Comparison of ENCODE assay signal across 25 cellular contexts in the genomic region with DNA sequence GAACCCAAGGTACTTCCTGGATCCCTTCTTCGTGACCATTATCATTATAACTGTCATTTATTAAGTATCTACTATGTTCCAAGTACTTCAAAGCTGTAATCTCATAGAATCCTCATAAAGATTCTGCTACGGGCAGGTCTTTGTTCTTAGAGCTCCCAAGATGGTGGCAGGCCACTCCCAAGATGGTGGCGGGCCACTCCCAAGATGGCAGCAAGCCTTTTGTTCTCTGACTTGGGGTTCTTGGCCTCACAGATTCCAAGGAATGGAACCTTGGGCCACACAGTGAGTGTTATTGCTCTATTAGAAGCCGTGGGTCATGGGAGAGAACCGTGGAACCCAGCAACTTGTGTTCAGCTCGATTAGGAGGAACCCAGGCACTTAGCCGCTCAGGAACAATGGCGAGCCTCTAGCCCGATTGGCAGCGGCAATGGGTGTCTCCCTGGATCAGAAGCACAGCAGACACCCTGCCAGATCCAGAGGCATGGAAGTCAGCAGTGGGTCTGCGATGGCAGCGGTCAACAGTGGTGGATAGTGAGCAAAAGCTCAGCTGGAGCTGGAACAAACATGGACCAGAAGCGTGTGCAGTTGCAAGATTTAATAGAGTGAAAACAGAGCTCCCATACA.
A peak's percentile ranks its signal among the peaks of the same experiment; 100 is the strongest.
DNase-seq lines count a peak whose midpoint lies in the region; ATAC-seq, FAIRE-seq and TF ChIP-seq lines count a peak whose summit lies in the region.
"Had no signal": no experiment of that assay in that cellular context is flagged by ENCODE, and none has a peak within 500 bp of the region (broad histone marks: within the 10 kb centered on the region; RNA-seq: fewer than 3 reads in every experiment).

No MANE protein-coding gene starts in this region.

- POLR2A ChIA-PET in K562 (lab: Yijun Ruan, JAX), result interaction anchor here (0.6 to 1.7 kb wide), 4 partner anchors 8 to 309 kb away, joined by 3 to 8 read pairs (median 3); no protein-coding TSS in a partner anchor

- H3K36me3 ChIP-seq in K562 (ENCODE audit: control insufficient read depth, insufficient read depth, low read length) (no peaks in the 10 kb centered on the region), trophoblast cell (ENCODE audit: control insufficient read depth in 1 of 2, insufficient read depth in 2 of 2, low read length in 2 of 2) (no peaks in the 10 kb centered on the region)
- H3K36me3 ChIP-seq: MG63 had no signal

- H3K4me3 Mint-ChIP-seq in mesothelial cell of epicardium, result no peak overlapping the region
- H3K4me3 Mint-ChIP-seq in stimulated activated naive CD8-positive, alpha-beta T cell treated with anti-CD3 and anti-CD28 coated beads, Interleukin-15, amount 100 ng/mL, for 72 hours, result no peak overlapping the region
- H3K4me3 Mint-ChIP-seq: CD8-positive, alpha-beta memory T cell had no signal

- H3K9me3 Mint-ChIP-seq in mesothelial cell of epicardium, result no peaks in the 10 kb centered on the region
- H3K9me3 Mint-ChIP-seq in stimulated activated naive CD8-positive, alpha-beta T cell treated with anti-CD3 and anti-CD28 coated beads, Interleukin-15, amount 100 ng/mL, for 72 hours, result peaks cover 4 to 7% of the 10 kb centered on the region in 2 donors
- H3K9me3 Mint-ChIP-seq: CD8-positive, alpha-beta memory T cell had no signal

- peak overlapping the region; percentile 9 for H3K27ac Mint-ChIP-seq in mesothelial cell of epicardium
- no peak overlapping the region for H3K27ac Mint-ChIP-seq in stimulated activated naive CD8-positive, alpha-beta T cell treated with anti-CD3 and anti-CD28 coated beads, Interleukin-15, amount 100 ng/mL, for 72 hours

- 91% methylated on average over 12 of the region's 13 CpGs for whole genome bisulfite sequencing in K562 (ENCODE audit: insufficient coverage, low coverage, missing lambda C conversion rate)
- WGBS in trophoblast cell (ENCODE audit: extremely low coverage, insufficient coverage, insufficient read length), result no CpG with 5 or more reads among the region's 13 CpGs

- H2AK5ac ChIP-seq in trophoblast cell (ENCODE audit: low read length), result peak overlapping the region; percentile 80

- peak overlapping the region; percentile 39 for H3K18ac ChIP-seq in trophoblast cell (ENCODE audit: low read length)

- H3K27ac ChIP-seq in K562 (ENCODE audit: extremely low read depth, low read depth, low read length) (no peak overlapping the region), trophoblast cell (ENCODE audit: low read depth, low read length) (peak overlapping the region; percentile 27)
- H3K27ac ChIP-seq: A549 had no signal

- H3K4ac ChIP-seq in trophoblast cell (ENCODE audit: low read depth, low read length), result peak overlapping the region; percentile 13

- TF ChIP-seq RAD21 in K562 (CRISPR knock-in tag; conservative IDR thresholded peaks at IDR 0.05 in 1 of 2, IDR thresholded peaks at IDR 0.05 in 1 of 2), result no peak

- no peak for ATAC-seq in K562
- ATAC-seq in HG03378 (IDR thresholded peaks at IDR 0.05; ENCODE audit: unreplicated experiment), result no peak
- no peak for ATAC-seq in HG02588 (IDR thresholded peaks at IDR 0.05; ENCODE audit: unreplicated experiment)
- no peak for ATAC-seq in stimulated activated naive CD8-positive, alpha-beta T cell treated with anti-CD3 and anti-CD28 coated beads, Interleukin-15, amount 100 ng/mL, for 72 hours
- no peak for ATAC-seq in HG03457 (IDR thresholded peaks at IDR 0.05; ENCODE audit: unreplicated experiment)
- ATAC-seq: A549 had no signal

- in situ Hi-C loops in K562 (cut with MboI), result no loop called here

- peaks cover 8% of the 10 kb centered on the region for H3K79me1 ChIP-seq in trophoblast cell (ENCODE audit: low read length)

- H3K36me3 Mint-ChIP-seq in mesothelial cell of epicardium, result no peaks in the 10 kb centered on the region
- H3K36me3 Mint-ChIP-seq: CD8-positive, alpha-beta memory T cell had no signal

- H4K91ac ChIP-seq in trophoblast cell (ENCODE audit: low read depth, low read length), result peak overlapping the region; percentile 84

- CTCF ChIA-PET in K562 (lab: Yijun Ruan, JAX; ENCODE audit: low intra/inter-chr PET ratio), result no interaction called here

- H2BK12ac ChIP-seq in trophoblast cell (ENCODE audit: low read length), result peak overlapping the region; percentile 94

- H3K27me3 ChIP-seq in K562 (ENCODE audit: control insufficient read depth in 2 of 2, insufficient read depth in 2 of 2, low read length in 2 of 2) (no peaks in the 10 kb centered on the region), trophoblast cell (ENCODE audit: insufficient read depth, low read length) (no peaks in the 10 kb centered on the region)
- H3K27me3 ChIP-seq: MG63 had no signal

- DNase-seq in GM12891 (ENCODE audit: insufficient read length, low spot score) (no peak), K562 (ENCODE audit: extremely low read depth in 1 of 4, low spot score in 3 of 4) (no peak), mesothelial cell of epicardium (ENCODE audit: low spot score in 2 of 2, unreplicated experiment in 2 of 2) (no peak), trophoblast cell (no peak)
- DNase-seq in stimulated activated naive CD8-positive, alpha-beta T cell treated with anti-CD3 and anti-CD28 coated beads, Interleukin-15, amount 100 ng/mL, for 72 hours, result no peak
- DNase-seq: C1 segment of cervical spinal cord; CD8-positive, alpha-beta memory T cell; DMS 273 treated with DMSO at 0.1 percent for 48 hours; DMS79; GF-D8; KBM-7; MG63; NCI-H1105 treated with DMSO at 0.1 percent for 48 hours; NCI-H146; NCI-H2029 treated with DMSO at 0.1 percent for 48 hours; NCI-H2227 treated with DMSO at 0.1 percent for 48 hours; NCI-H526 treated with DMSO at 0.1 percent for 48 hours; Right ventricle myocardium superior; RPMI8226 had no signal

- H3K4me3 ChIP-seq in K562, result no peak overlapping the region
- H3K4me3 ChIP-seq in trophoblast cell (ENCODE audit: low read depth, low read length), result no peak overlapping the region
- H3K4me3 ChIP-seq: A549, MG63 had no signal

- peaks cover 20% of the 10 kb centered on the region for H3K4me1 Mint-ChIP-seq in mesothelial cell of epicardium
- peaks cover 19% of the 10 kb centered on the region for H3K4me1 Mint-ChIP-seq in stimulated activated naive CD8-positive, alpha-beta T cell treated with anti-CD3 and anti-CD28 coated beads, Interleukin-15, amount 100 ng/mL, for 72 hours

- H3K79me2 ChIP-seq in K562 (ENCODE audit: control insufficient read depth, insufficient read depth, low read length) (no peaks in the 10 kb centered on the region), trophoblast cell (ENCODE audit: control insufficient read depth, insufficient read depth, low read length, poor library complexity) (no peaks in the 10 kb centered on the region)

- intact Hi-C loops in K562 (cut with micrococcal nuclease), result no loop called here

- H3K23ac ChIP-seq in trophoblast cell (ENCODE audit: low read length), result no peak overlapping the region

- H2AFZ ChIP-seq in K562 (ENCODE audit: low read depth, low read length) (peak overlapping the region; percentile 55), trophoblast cell (ENCODE audit: insufficient read depth, low read length, poor library complexity) (no peak overlapping the region)

- no peaks in the 10 kb centered on the region for H3K27me3 Mint-ChIP-seq in mesothelial cell of epicardium (ENCODE audit: low read depth)
- H3K27me3 Mint-ChIP-seq in stimulated activated naive CD8-positive, alpha-beta T cell treated with anti-CD3 and anti-CD28 coated beads, Interleukin-15, amount 100 ng/mL, for 72 hours, result no peaks in the 10 kb centered on the region
- H3K27me3 Mint-ChIP-seq: CD8-positive, alpha-beta memory T cell had no signal

- no peak overlapping the region for H3K4me2 ChIP-seq in K562 (ENCODE audit: insufficient read depth, low read length)
- no peak overlapping the region for H3K4me2 ChIP-seq in trophoblast cell (ENCODE audit: low read length)
- H3K4me2 ChIP-seq: A549 had no signal

- no peak for TF ChIP-seq CTCF in K562 (IDR thresholded peaks at IDR 0.05 in 2 of 3, conservative IDR thresholded peaks at IDR 0.05 in 1 of 3; ENCODE audit: insufficient read depth in 2 of 3, low read depth in 1 of 3, low read length in 3 of 3)
- TF ChIP-seq CTCF in mesothelial cell of epicardium (IDR thresholded peaks at IDR 0.05; ENCODE audit: unreplicated experiment), result no peak

- H4K12ac ChIP-seq in trophoblast cell (ENCODE audit: low read depth, low read length), result no peak overlapping the region

- H3K9me1 ChIP-seq in K562 (ENCODE audit: control insufficient read depth, insufficient read depth, low read length), result no peaks in the 10 kb centered on the region

- H3K14ac ChIP-seq in trophoblast cell (ENCODE audit: low read length), result peak overlapping the region; percentile 71

- FAIRE-seq in GM12891 (lab: Jason Lieb, UNC) (peak; percentile 35), K562 (lab: Jason Lieb, UNC) (no peak)
- FAIRE-seq: A549, H54, HTR-8/SVneo had no signal

- TF ChIP-seq EP300 in K562 (IDR thresholded peaks at IDR 0.05; ENCODE audit: low read length), result no peak

- BruUV-seq in K562 (replicated peaks; lab: Mats Ljungman, UMichigan), result no TSS peak

- peaks cover 4 to 30% of the 10 kb centered on the region in 2 experiments; a peak in 4 of 5 replicates for H3K4me1 ChIP-seq in K562 (replicated peaks in 1 of 2; ENCODE audit: control insufficient read depth in 2 of 2, insufficient read depth in 2 of 2, low read length in 2 of 2)
- peaks cover 12 to 15% of the 10 kb centered on the region in 2 experiments for H3K4me1 ChIP-seq in trophoblast cell (ENCODE audit: control insufficient read depth in 1 of 2, insufficient read depth in 2 of 2, low read length in 2 of 2)
- H3K4me1 ChIP-seq: A549 had no signal

- H2BK5ac ChIP-seq in trophoblast cell (ENCODE audit: low read depth, low read length, poor library complexity), result peak overlapping the region; percentile 25

- no peaks in the 10 kb centered on the region for H3K9me3 ChIP-seq in K562 (replicated peaks; ENCODE audit: control insufficient read depth, insufficient read depth, low read depth, low read length)
- peaks cover 3% of the 10 kb centered on the region for H3K9me3 ChIP-seq in trophoblast cell (ENCODE audit: insufficient read depth, low read depth, low read length)
- H3K9me3 ChIP-seq: A549, MG63 had no signal

- no peaks in the 10 kb centered on the region for H4K20me1 ChIP-seq in K562 (replicated peaks; ENCODE audit: control insufficient read depth, insufficient read depth, low read length)

- H2BK120ac ChIP-seq in trophoblast cell (ENCODE audit: insufficient read depth, low read length, poor library complexity), result peak overlapping the region; percentile 83

- peak overlapping the region; percentile 47 for H4K8ac ChIP-seq in trophoblast cell (ENCODE audit: low read depth, low read length)

- TF ChIP-seq POLR2A in GM12891 (IDR thresholded peaks at IDR 0.05; ENCODE audit: low read depth, low read length) (no peak), K562 (conservative IDR thresholded peaks at IDR 0.05) (no peak)

- H3K9ac ChIP-seq in K562 (ENCODE audit: insufficient read depth in 1 of 2, low read depth in 2 of 2, low read length in 2 of 2), result no peak overlapping the region
- no peak overlapping the region for H3K9ac ChIP-seq in trophoblast cell (ENCODE audit: low read length)

TF ChIP-seq in GM12891, 5 proteins besides CTCF, POLR2A, EP300 and RAD21 (continues in another document):
- no peak for TF ChIP-seq POLR2AphosphoS5 (IDR thresholded peaks at IDR 0.05; ENCODE audit: low read depth, low read length)
- TF ChIP-seq TAF1 (IDR thresholded peaks at IDR 0.05; ENCODE audit: low read depth, low read length), result no peak

TF ChIP-seq in K562, 482 proteins besides CTCF, POLR2A, EP300 and RAD21 (continues in another document):
- no peak for TF ChIP-seq KAT2B (IDR thresholded peaks at IDR 0.05; ENCODE audit: low read depth, low read length)
